1 cellular context compared by ENCODE assay signal in the genomic region with DNA sequence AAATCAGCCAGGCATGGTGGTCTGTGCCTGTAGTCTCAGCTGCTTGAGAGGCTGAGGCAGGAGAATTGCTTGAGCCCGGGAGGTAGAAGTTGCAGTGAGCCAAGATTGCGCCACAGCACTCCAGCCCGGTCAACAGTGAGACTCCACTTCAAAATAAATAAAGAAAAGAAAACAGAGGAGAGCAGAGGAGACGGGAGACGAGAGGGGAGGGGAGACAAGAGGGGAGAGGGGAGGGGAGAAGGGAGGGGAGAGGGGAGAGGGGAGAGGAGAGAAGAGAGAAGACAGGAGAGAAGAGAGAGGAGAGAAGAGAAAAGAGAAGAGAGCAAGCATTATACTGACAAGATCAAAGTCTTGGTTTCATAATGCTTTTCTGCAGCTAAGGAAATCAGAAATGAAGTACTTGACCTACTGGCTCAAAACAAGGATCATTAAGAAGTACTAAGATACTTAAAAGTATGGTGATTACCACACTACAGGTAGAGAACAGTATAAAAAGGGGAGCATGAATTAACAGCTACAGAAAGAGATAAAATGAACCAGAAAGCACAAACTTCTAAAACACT.
A peak's percentile ranks its signal among the peaks of the same experiment; 100 is the strongest.
TF ChIP-seq lines count a peak whose summit lies in the region.

No MANE protein-coding gene starts in this region.

TF ChIP-seq in HepG2, 621 proteins besides CTCF, POLR2A, EP300 and RAD21 (continued from another document and continues in another):
- TF ChIP-seq, protein P1, sequence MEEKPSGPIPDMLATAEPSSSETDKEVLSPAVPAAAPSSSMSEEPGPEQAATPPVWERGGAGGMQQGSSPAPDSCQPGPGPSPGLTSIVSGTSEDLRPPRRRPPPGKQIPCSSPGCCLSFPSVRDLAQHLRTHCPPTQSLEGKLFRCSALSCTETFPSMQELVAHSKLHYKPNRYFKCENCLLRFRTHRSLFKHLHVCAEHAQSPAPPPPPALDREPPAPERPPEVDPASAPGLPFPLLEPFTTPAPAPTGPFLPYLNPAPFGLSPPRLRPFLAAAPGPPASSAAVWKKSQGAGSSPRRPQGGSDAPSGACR (CRISPR knock-in tag; IDR thresholded peaks at IDR 0.05): no peak
- no peak for TF ChIP-seq FOXP1 (IDR thresholded peaks at IDR 0.05)
- peak; percentile 35; the same call in 1 of the 2 replicates for TF ChIP-seq FOXP1 (CRISPR knock-in tag; IDR thresholded peaks at IDR 0.05)
- TF ChIP-seq, protein P2, sequence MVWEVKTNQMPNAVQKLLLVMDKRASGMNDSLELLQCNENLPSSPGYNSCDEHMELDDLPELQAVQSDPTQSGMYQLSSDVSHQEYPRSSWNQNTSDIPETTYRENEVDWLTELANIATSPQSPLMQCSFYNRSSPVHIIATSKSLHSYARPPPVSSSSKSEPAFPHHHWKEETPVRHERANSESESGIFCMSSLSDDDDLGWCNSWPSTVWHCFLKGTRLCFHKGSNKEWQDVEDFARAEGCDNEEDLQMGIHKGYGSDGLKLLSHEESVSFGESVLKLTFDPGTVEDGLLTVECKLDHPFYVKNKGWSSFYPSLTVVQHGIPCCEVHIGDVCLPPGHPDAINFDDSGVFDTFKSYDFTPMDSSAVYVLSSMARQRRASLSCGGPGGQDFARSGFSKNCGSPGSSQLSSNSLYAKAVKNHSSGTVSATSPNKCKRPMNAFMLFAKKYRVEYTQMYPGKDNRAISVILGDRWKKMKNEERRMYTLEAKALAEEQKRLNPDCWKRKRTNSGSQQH (CRISPR knock-in tag; IDR thresholded peaks at IDR 0.05; ENCODE audit: low read depth): no peak
- TF ChIP-seq SIX4 (CRISPR knock-in tag; IDR thresholded peaks at IDR 0.05): no peak
- no peak for TF ChIP-seq ZNF660 (CRISPR knock-in tag; IDR thresholded peaks at IDR 0.05; ENCODE audit: borderline replicate concordance, low read depth)
- TF ChIP-seq MIER2 (CRISPR knock-in tag; IDR thresholded peaks at IDR 0.05): no peak
- no peak for TF ChIP-seq ZNF598 (CRISPR knock-in tag; IDR thresholded peaks at IDR 0.05; ENCODE audit: borderline replicate concordance)
- TF ChIP-seq ZNF670 (CRISPR knock-in tag; IDR thresholded peaks at IDR 0.05; ENCODE audit: borderline replicate concordance): no peak
- no peak for TF ChIP-seq MED8 (CRISPR knock-in tag; IDR thresholded peaks at IDR 0.05; ENCODE audit: insufficient replicate concordance)
- TF ChIP-seq PCBP2 (optimal IDR thresholded peaks at IDR 0.05; ENCODE audit: low read depth, low read length, poor library complexity, severe bottlenecking): peak; percentile 77
- TF ChIP-seq, protein P3, sequence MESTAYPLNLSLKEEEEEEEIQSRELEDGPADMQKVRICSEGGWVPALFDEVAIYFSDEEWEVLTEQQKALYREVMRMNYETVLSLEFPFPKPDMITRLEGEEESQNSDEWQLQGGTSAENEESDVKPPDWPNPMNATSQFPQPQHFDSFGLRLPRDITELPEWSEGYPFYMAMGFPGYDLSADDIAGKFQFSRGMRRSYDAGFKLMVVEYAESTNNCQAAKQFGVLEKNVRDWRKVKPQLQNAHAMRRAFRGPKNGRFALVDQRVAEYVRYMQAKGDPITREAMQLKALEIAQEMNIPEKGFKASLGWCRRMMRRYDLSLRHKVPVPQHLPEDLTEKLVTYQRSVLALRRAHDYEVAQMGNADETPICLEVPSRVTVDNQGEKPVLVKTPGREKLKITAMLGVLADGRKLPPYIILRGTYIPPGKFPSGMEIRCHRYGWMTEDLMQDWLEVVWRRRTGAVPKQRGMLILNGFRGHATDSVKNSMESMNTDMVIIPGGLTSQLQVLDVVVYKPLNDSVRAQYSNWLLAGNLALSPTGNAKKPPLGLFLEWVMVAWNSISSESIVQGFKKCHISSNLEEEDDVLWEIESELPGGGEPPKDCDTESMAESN (CRISPR knock-in tag; conservative IDR thresholded peaks at IDR 0.05): peak; percentile 69; the same call in 1 of the 2 replicates
- TF ChIP-seq PHF21A (CRISPR knock-in tag; IDR thresholded peaks at IDR 0.05): no peak
- TF ChIP-seq, protein P4, sequence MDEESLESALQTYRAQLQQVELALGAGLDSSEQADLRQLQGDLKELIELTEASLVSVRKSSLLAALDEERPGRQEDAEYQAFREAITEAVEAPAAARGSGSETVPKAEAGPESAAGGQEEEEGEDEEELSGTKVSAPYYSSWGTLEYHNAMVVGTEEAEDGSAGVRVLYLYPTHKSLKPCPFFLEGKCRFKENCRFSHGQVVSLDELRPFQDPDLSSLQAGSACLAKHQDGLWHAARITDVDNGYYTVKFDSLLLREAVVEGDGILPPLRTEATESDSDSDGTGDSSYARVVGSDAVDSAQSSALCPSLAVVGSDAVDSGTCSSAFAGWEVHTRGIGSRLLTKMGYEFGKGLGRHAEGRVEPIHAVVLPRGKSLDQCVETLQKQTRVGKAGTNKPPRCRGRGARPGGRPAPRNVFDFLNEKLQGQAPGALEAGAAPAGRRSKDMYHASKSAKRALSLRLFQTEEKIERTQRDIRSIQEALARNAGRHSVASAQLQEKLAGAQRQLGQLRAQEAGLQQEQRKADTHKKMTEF (CRISPR knock-in tag; IDR thresholded peaks at IDR 0.05): 0 out of 2 replicates have a peak, but pooled peaks have one; percentile 3
- TF ChIP-seq ZMYM4 (CRISPR knock-in tag; IDR thresholded peaks at IDR 0.05): peak; percentile 6; the same call in 1 of the 2 replicates
- TF ChIP-seq, protein P5, sequence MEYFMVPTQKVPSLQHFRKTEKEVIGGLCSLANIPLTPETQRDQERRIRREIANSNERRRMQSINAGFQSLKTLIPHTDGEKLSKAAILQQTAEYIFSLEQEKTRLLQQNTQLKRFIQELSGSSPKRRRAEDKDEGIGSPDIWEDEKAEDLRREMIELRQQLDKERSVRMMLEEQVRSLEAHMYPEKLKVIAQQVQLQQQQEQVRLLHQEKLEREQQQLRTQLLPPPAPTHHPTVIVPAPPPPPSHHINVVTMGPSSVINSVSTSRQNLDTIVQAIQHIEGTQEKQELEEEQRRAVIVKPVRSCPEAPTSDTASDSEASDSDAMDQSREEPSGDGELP (IDR thresholded peaks at IDR 0.05; ENCODE audit: borderline replicate concordance, low read depth): no peak
- TF ChIP-seq, protein P6, sequence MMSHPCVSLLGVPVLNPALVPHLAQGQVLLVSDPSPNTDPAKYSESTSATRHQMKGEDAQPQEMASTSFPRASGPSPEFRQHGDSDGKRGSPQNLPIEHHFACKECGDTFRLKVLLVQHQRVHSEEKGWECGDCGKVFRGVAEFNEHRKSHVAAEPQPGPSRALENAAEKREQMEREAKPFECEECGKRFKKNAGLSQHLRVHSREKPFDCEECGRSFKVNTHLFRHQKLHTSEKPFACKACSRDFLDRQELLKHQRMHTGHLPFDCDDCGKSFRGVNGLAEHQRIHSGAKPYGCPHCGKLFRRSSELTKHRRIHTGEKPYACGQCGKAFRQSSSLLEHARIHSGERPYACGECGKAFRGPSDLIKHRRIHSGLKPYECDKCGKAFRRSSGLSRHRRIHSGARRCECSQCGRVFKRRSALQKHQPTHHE (CRISPR knock-in tag; IDR thresholded peaks at IDR 0.05; ENCODE audit: borderline replicate concordance): no peak
- no peak for TF ChIP-seq MBNL3 (CRISPR knock-in tag; conservative IDR thresholded peaks at IDR 0.05)
- no peak for TF ChIP-seq NFE2L2 (IDR thresholded peaks at IDR 0.05; ENCODE audit: low read length)
- TF ChIP-seq NFRKB (IDR thresholded peaks at IDR 0.05): no peak
- TF ChIP-seq GFI1 (CRISPR knock-in tag; IDR thresholded peaks at IDR 0.05; ENCODE audit: borderline replicate concordance): no peak
- TF ChIP-seq, protein P7, sequence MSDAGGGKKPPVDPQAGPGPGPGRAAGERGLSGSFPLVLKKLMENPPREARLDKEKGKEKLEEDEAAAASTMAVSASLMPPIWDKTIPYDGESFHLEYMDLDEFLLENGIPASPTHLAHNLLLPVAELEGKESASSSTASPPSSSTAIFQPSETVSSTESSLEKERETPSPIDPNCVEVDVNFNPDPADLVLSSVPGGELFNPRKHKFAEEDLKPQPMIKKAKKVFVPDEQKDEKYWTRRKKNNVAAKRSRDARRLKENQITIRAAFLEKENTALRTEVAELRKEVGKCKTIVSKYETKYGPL (CRISPR knock-in tag; IDR thresholded peaks at IDR 0.05): no peak
- TF ChIP-seq IRX3 (CRISPR knock-in tag; IDR thresholded peaks at IDR 0.05; ENCODE audit: borderline replicate concordance, low read depth): no peak
- TF ChIP-seq, protein P8, sequence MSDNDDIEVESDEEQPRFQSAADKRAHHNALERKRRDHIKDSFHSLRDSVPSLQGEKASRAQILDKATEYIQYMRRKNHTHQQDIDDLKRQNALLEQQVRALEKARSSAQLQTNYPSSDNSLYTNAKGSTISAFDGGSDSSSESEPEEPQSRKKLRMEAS (IDR thresholded peaks at IDR 0.05): no peak
- TF ChIP-seq NBN (conservative IDR thresholded peaks at IDR 0.05): no peak
- TF ChIP-seq, protein P9, sequence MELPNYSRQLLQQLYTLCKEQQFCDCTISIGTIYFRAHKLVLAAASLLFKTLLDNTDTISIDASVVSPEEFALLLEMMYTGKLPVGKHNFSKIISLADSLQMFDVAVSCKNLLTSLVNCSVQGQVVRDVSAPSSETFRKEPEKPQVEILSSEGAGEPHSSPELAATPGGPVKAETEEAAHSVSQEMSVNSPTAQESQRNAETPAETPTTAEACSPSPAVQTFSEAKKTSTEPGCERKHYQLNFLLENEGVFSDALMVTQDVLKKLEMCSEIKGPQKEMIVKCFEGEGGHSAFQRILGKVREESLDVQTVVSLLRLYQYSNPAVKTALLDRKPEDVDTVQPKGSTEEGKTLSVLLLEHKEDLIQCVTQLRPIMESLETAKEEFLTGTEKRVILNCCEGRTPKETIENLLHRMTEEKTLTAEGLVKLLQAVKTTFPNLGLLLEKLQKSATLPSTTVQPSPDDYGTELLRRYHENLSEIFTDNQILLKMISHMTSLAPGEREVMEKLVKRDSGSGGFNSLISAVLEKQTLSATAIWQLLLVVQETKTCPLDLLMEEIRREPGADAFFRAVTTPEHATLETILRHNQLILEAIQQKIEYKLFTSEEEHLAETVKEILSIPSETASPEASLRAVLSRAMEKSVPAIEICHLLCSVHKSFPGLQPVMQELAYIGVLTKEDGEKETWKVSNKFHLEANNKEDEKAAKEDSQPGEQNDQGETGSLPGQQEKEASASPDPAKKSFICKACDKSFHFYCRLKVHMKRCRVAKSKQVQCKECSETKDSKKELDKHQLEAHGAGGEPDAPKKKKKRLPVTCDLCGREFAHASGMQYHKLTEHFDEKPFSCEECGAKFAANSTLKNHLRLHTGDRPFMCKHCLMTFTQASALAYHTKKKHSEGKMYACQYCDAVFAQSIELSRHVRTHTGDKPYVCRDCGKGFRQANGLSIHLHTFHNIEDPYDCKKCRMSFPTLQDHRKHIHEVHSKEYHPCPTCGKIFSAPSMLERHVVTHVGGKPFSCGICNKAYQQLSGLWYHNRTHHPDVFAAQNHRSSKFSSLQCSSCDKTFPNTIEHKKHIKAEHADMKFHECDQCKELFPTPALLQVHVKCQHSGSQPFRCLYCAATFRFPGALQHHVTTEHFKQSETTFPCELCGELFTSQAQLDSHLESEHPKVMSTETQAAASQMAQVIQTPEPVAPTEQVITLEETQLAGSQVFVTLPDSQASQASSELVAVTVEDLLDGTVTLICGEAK (IDR thresholded peaks at IDR 0.05): no peak
- TF ChIP-seq, protein P9 (CRISPR knock-in tag; IDR thresholded peaks at IDR 0.05): no peak
- no peak for TF ChIP-seq ZNF615 (CRISPR knock-in tag; IDR thresholded peaks at IDR 0.05; ENCODE audit: borderline replicate concordance)
- no peak for TF ChIP-seq KDM5B (CRISPR knock-in tag; IDR thresholded peaks at IDR 0.05; ENCODE audit: borderline replicate concordance)
- TF ChIP-seq, protein P10, sequence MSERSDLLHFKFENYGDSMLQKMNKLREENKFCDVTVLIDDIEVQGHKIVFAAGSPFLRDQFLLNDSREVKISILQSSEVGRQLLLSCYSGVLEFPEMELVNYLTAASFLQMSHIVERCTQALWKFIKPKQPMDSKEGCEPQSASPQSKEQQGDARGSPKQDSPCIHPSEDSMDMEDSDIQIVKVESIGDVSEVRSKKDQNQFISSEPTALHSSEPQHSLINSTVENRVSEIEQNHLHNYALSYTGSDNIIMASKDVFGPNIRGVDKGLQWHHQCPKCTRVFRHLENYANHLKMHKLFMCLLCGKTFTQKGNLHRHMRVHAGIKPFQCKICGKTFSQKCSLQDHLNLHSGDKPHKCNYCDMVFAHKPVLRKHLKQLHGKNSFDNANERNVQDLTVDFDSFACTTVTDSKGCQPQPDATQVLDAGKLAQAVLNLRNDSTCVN (CRISPR knock-in tag; IDR thresholded peaks at IDR 0.05; ENCODE audit: borderline replicate concordance): no peak
- TF ChIP-seq JDP2 (CRISPR knock-in tag; IDR thresholded peaks at IDR 0.05; ENCODE audit: borderline replicate concordance): no peak
- no peak for TF ChIP-seq FOXA1 (IDR thresholded peaks at IDR 0.05)
- TF ChIP-seq FOXA1 (CRISPR knock-in tag; IDR thresholded peaks at IDR 0.05): peak; percentile 64
- TF ChIP-seq ZFP36 (IDR thresholded peaks at IDR 0.05; ENCODE audit: borderline replicate concordance, low read depth, low read length, partially characterized antibody): no peak
- no peak for TF ChIP-seq SRSF1 (optimal IDR thresholded peaks at IDR 0.05; ENCODE audit: low read depth, low read length)
- TF ChIP-seq DNMT3B (CRISPR knock-in tag; conservative IDR thresholded peaks at IDR 0.05): no peak
- TF ChIP-seq ATF7 (IDR thresholded peaks at IDR 0.05): no peak
- TF ChIP-seq ATF7 (CRISPR knock-in tag; IDR thresholded peaks at IDR 0.05): no peak
- TF ChIP-seq, protein P11, sequence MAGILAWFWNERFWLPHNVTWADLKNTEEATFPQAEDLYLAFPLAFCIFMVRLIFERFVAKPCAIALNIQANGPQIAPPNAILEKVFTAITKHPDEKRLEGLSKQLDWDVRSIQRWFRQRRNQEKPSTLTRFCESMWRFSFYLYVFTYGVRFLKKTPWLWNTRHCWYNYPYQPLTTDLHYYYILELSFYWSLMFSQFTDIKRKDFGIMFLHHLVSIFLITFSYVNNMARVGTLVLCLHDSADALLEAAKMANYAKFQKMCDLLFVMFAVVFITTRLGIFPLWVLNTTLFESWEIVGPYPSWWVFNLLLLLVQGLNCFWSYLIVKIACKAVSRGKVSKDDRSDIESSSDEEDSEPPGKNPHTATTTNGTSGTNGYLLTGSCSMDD (CRISPR knock-in tag; IDR thresholded peaks at IDR 0.05): no peak
